In the genomic region with DNA sequence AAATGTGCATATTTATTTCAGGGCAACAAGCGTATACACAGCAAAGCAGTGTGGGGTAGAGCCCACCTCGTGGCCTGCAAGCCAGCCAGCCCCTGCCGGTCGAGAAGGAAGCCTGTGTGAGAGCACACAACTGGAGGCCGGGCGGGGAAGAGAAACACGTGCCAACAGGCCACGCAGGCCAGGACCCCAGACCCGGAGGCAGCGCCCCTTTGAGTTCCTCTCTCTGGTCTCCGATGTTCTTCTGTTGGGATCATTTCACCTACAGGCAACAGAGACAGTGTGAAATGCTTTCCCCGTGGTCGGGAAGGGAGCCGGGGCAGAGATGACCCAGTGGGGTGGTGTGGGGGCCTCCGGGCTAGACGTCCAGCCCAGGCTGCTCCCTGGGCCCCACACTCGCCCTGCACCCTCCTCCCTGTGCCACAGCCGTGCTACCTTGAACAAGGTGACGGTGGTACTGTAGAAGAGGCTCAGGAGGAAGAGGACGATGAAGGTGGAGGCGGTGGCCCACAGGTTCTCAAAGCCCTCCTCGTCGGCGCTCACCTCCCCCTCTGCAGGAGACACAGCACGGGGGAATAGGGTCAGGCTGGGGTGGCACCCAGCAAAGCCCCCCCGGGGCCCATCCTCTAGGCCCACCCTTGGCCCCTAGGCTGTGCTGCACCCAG, we compare ENCODE assay signal across 20 cellular contexts.
A peak's percentile ranks its signal among the peaks of the same experiment; 100 is the strongest.
DNase-seq lines count a peak whose midpoint lies in the region; ATAC-seq, FAIRE-seq and TF ChIP-seq lines count a peak whose summit lies in the region.
"Had no signal": no experiment of that assay in that cellular context is flagged by ENCODE, and none has a peak within 500 bp of the region (broad histone marks: within the 10 kb centered on the region; RNA-seq: fewer than 3 reads in every experiment).

No MANE protein-coding gene starts in this region.

- no peak overlapping the region for H3K4me2 ChIP-seq in OCI-LY1 (ENCODE audit: low read length)
- H3K4me2 ChIP-seq: GM23338, PC-9 had no signal

- peak in 2 of 3 donors; percentile 5 to 50 for DNase-seq in right cardiac atrium
- no peak for DNase-seq in right atrium auricular region (ENCODE audit: low spot score)
- DNase-seq in iPS-NIHi11 (ENCODE audit: low spot score): peak; percentile 6
- DNase-seq in ureter (ENCODE audit: low spot score): peak; percentile 38
- DNase-seq in H54 (ENCODE audit: insufficient read length, low spot score): no peak
- no peak for DNase-seq in epidermal melanocyte (ENCODE audit: insufficient read length, low spot score)
- DNase-seq: activated CD8-positive, alpha-beta memory T cell treated with anti-CD3 and anti-CD28 coated beads for 24 hours; DMS79; effector CD4-positive, alpha-beta T cell; foreskin melanocyte; NCI-H1092 treated with DMSO at 0.1 percent for 48 hours; NCI-H2081; NCI-H446; PC-9 had no signal

- no peaks in the 10 kb centered on the region for H3K36me3 ChIP-seq in right atrium auricular region
- H3K36me3 ChIP-seq in OCI-LY1 (ENCODE audit: insufficient read depth, low read length): peaks cover 59% of the 10 kb centered on the region

- peak overlapping the region; percentile 28; the same call in 1 of the 2 replicates for H3K9ac ChIP-seq in OCI-LY1 (ENCODE audit: low read length)

- no peak for FAIRE-seq in H54 (lab: Jason Lieb, UNC)
- FAIRE-seq: HepG2 had no signal

- H4K20me1 ChIP-seq in OCI-LY1 (ENCODE audit: insufficient read depth, low read length): no peaks in the 10 kb centered on the region

- no peak for TF ChIP-seq POLR2A in H54 (IDR thresholded peaks at IDR 0.05; ENCODE audit: low read depth, low read length)

- H3K27me3 ChIP-seq in right cardiac atrium (ENCODE audit: control insufficient read depth, insufficient read depth) (no peaks in the 10 kb centered on the region), right atrium auricular region (no peaks in the 10 kb centered on the region), OCI-LY1 (ENCODE audit: insufficient read depth, low read length) (no peaks in the 10 kb centered on the region)

- H2AFZ ChIP-seq in OCI-LY1 (ENCODE audit: low read length): no peak overlapping the region
- H2AFZ ChIP-seq: GM23338, PC-9 had no signal

- no peak for TF ChIP-seq CTCF in right atrium auricular region (IDR thresholded peaks at IDR 0.05)
- no peak for TF ChIP-seq CTCF in OCI-LY1 (IDR thresholded peaks at IDR 0.05; ENCODE audit: low read length)

- no peaks in the 10 kb centered on the region; the same call in 1 of the 2 replicates for H3K79me2 ChIP-seq in OCI-LY1 (ENCODE audit: insufficient read depth, low read length)

- intact Hi-C loops in right cardiac atrium (cut with DNase I): no loop called here

- no peak overlapping the region for H3K4me3 ChIP-seq in right cardiac atrium (ENCODE audit: low read length)
- H3K4me3 ChIP-seq in right atrium auricular region: no peak overlapping the region
- H3K4me3 ChIP-seq in OCI-LY1 (ENCODE audit: low read depth, low read length, poor library complexity, severe bottlenecking): no peak overlapping the region
- H3K4me3 ChIP-seq: GM23338, lung, PC-9 had no signal

- no peaks in the 10 kb centered on the region for H3K9me2 ChIP-seq in OCI-LY1 (ENCODE audit: low read depth, low read length)

- H3K4me1 ChIP-seq in right cardiac atrium (ENCODE audit: control insufficient read depth, insufficient read depth, low read length) (no peaks in the 10 kb centered on the region), right atrium auricular region (no peaks in the 10 kb centered on the region), OCI-LY1 (ENCODE audit: insufficient read depth, low read length, severe bottlenecking) (peaks cover 66% of the 10 kb centered on the region)

- ATAC-seq in right cardiac atrium: no peak
- ATAC-seq: GM23338, HepG2, T-helper 17 cell had no signal

- H3K9me3 ChIP-seq in right cardiac atrium (ENCODE audit: control insufficient read depth, low read length): no peaks in the 10 kb centered on the region
- no peaks in the 10 kb centered on the region for H3K9me3 ChIP-seq in right atrium auricular region
- no peaks in the 10 kb centered on the region for H3K9me3 ChIP-seq in OCI-LY1 (ENCODE audit: low read length)

- no peak overlapping the region for H3K27ac ChIP-seq in right cardiac atrium (ENCODE audit: low read length)
- H3K27ac ChIP-seq in right atrium auricular region: no peak overlapping the region
- H3K27ac ChIP-seq in OCI-LY1 (ENCODE audit: low read depth, low read length, poor library complexity, severe bottlenecking): peak overlapping the region; percentile 100
- H3K27ac ChIP-seq: PC-9, VCaP had no signal

- H3F3A ChIP-seq in OCI-LY1 (ENCODE audit: insufficient read depth, low read length): peaks cover 27% of the 10 kb centered on the region

- 85% methylated on average over 26 of the region's 26 CpGs for WGBS in right cardiac atrium

Comparison
In these comparisons a context has a peak if more than half of its experiments do, and no peak if none do; other contexts are left out.
1. DNase-seq: peak in right cardiac atrium (2 of 3), iPS-NIHi11 (single experiment) and ureter (single experiment); none in right atrium auricular region (single experiment), H54 (single experiment) and epidermal melanocyte (single experiment).